Comparison of ENCODE assay signal across 14 cellular contexts in the genomic region with DNA sequence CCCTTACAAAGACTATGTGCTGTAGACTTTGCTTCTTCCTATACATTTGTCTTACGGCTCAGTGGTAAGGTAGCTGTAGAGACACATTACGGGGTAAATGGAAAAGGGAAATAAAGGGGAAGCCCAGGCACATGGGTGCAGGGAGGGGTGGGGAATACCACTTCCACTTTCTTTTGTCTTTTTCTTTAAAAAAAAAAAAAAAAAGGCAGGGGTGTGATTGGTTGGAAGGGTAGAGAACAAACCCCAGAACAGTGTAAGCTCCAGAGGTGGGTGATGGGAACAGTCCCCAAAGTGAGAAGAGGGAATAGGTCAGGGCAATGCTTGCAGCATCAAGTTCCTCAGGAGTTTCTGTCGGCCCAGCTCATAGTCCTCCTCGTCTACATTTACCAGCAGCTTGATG. TPM values are rescaled to one million over a fixed set of nuclear protein-coding genes. Genes with fewer than 3 reads are reported as not detected.
DNase-seq lines count a peak whose midpoint lies in the region; ATAC-seq and TF ChIP-seq lines count a peak whose summit lies in the region.
"Had no signal": no experiment of that assay in that cellular context is flagged by ENCODE, and none has a peak within 500 bp of the region (broad histone marks: within the 10 kb centered on the region; RNA-seq: fewer than 3 reads in every experiment).

No MANE protein-coding gene starts in this region.

- H4K91ac ChIP-seq in mesenchymal stem cell (ENCODE audit: low read length) = no peak overlapping the region

- H3K79me1 ChIP-seq in mesenchymal stem cell (replicated peaks; ENCODE audit: low read length, poor library complexity, severe bottlenecking) = peaks cover 26% of the 10 kb centered on the region

- CTCF ChIA-PET in CD4-positive, alpha-beta memory T cell (lab: Charles Lee; ENCODE audit: partially characterized antibody) = interaction anchor here (0.7 to 1.6 kb wide), 7 partner anchors 11 to 124 kb away, joined by 3 to 4 read pairs (median 3); a partner anchor contains a TSS

- no peaks in the 10 kb centered on the region for H3K9me3 ChIP-seq in CD4-positive, alpha-beta memory T cell (ENCODE audit: control insufficient read depth in 1 of 2, low read length in 2 of 2)
- H3K9me3 ChIP-seq in endodermal cell (ENCODE audit: control insufficient read depth, low read length) (no peaks in the 10 kb centered on the region), mesenchymal stem cell (ENCODE audit: control insufficient read depth, low read length) (no peaks in the 10 kb centered on the region), SJCRH30 (replicated peaks) (no peaks in the 10 kb centered on the region)
- H3K9me3 ChIP-seq: heart right ventricle had no signal

- H2BK120ac ChIP-seq in mesenchymal stem cell (ENCODE audit: low read depth, low read length) = no peak overlapping the region

- H4K8ac ChIP-seq in mesenchymal stem cell (ENCODE audit: low read length) = no peak overlapping the region

- no peak overlapping the region for H3K4me2 ChIP-seq in mesenchymal stem cell (ENCODE audit: low read length, poor library complexity, severe bottlenecking)

- no peak overlapping the region for H3K4me3 Mint-ChIP-seq in CD4-positive, alpha-beta memory T cell
- H3K4me3 Mint-ChIP-seq in endodermal cell = no peak overlapping the region
- H3K4me3 Mint-ChIP-seq: HFFc6; T-helper 1 cell treated with Interleukin-12 subunit alpha and Interleukin-12 subunit beta and Interleukin-4 antibody, amounts not matched to agents 30 μg/mL and 1 μg/mL, for 36 hours had no signal

- intact Hi-C loops in CD4-positive, alpha-beta memory T cell (cut with micrococcal nuclease) = no loop called here

- H2BK5ac ChIP-seq in mesenchymal stem cell (ENCODE audit: low read depth, low read length, poor library complexity, severe bottlenecking) = no peak overlapping the region

- no peak overlapping the region for H3K4me3 ChIP-seq in CD4-positive, alpha-beta memory T cell (ENCODE audit: low read length in 2 of 2)
- H3K4me3 ChIP-seq in endodermal cell (ENCODE audit: low read length) = no peak overlapping the region
- H3K4me3 ChIP-seq in mesenchymal stem cell (ENCODE audit: insufficient read depth in 1 of 2, low read depth in 1 of 2, low read length in 2 of 2) = no peak overlapping the region
- no peak overlapping the region for H3K4me3 ChIP-seq in SJCRH30
- H3K4me3 ChIP-seq: heart right ventricle had no signal

- H3K23ac ChIP-seq in mesenchymal stem cell (ENCODE audit: low read length in 2 of 2) = no peak overlapping the region

- 92 to 96% methylated on average over 4 of the region's 4 CpGs for WGBS in endodermal cell (ENCODE audit: insufficient coverage in 1 of 2, insufficient read length in 1 of 2), 2 experiments
- WGBS in mesenchymal stem cell = over 99% methylated on average over 3 of the region's 4 CpGs

- POLR2A ChIA-PET in CD4-positive, alpha-beta memory T cell (lab: Charles Lee; ENCODE audit: partially characterized antibody) = interaction anchor here (0.6 to 1.6 kb wide), 7 partner anchors 9 to 837 kb away, joined by 3 to 6 read pairs (median 4); a partner anchor contains a TSS

- H3K14ac ChIP-seq in mesenchymal stem cell (ENCODE audit: low read length in 2 of 2) = no peak overlapping the region

- H3K27ac Mint-ChIP-seq in CD4-positive, alpha-beta memory T cell = peak overlapping the region in 4 of 7 donors; percentile 9 to 44 (median 24)
- peak overlapping the region; percentile 26 for H3K27ac Mint-ChIP-seq in endodermal cell
- H3K27ac Mint-ChIP-seq: T-helper 1 cell treated with Interleukin-12 subunit alpha and Interleukin-12 subunit beta and Interleukin-4 antibody, amounts not matched to agents 30 μg/mL and 1 μg/mL, for 36 hours had no signal

- no peaks in the 10 kb centered on the region for H3K27me3 ChIP-seq in CD4-positive, alpha-beta memory T cell (ENCODE audit: insufficient read depth, low read length)
- H3K27me3 ChIP-seq in endodermal cell (ENCODE audit: control insufficient read depth, insufficient read depth, low read length, poor library complexity, severe bottlenecking) (no peaks in the 10 kb centered on the region), mesenchymal stem cell (ENCODE audit: control insufficient read depth in 1 of 2, insufficient read depth in 1 of 2, low read length in 2 of 2) (no peaks in the 10 kb centered on the region), SJCRH30 (no peaks in the 10 kb centered on the region)
- H3K27me3 ChIP-seq: heart right ventricle had no signal

- H3K4ac ChIP-seq in mesenchymal stem cell (ENCODE audit: low read depth in 1 of 2, low read length in 2 of 2) = no peak overlapping the region

- no peak for TF ChIP-seq CTCF in endodermal cell (conservative IDR thresholded peaks at IDR 0.05)

- peaks cover 56% of the 10 kb centered on the region for H3K36me3 ChIP-seq in CD4-positive, alpha-beta memory T cell (ENCODE audit: insufficient read depth, low read length)
- peaks cover 67% of the 10 kb centered on the region for H3K36me3 ChIP-seq in endodermal cell (ENCODE audit: control insufficient read depth, insufficient read depth, low read length)
- H3K36me3 ChIP-seq in mesenchymal stem cell (ENCODE audit: control insufficient read depth in 1 of 2, insufficient read depth in 2 of 2, low read depth in 1 of 2, low read length in 2 of 2) = peaks cover 47 to 67% of the 10 kb centered on the region in 2 experiments
- H3K36me3 ChIP-seq in SJCRH30 = peaks cover 41% of the 10 kb centered on the region

- no peak overlapping the region for H2BK15ac ChIP-seq in mesenchymal stem cell (ENCODE audit: low read depth, poor library complexity, severe bottlenecking)

- no peaks in the 10 kb centered on the region for H3K9me3 Mint-ChIP-seq in CD4-positive, alpha-beta memory T cell
- no peaks in the 10 kb centered on the region for H3K9me3 Mint-ChIP-seq in endodermal cell
- H3K9me3 Mint-ChIP-seq: HFFc6; T-helper 1 cell treated with Interleukin-12 subunit alpha and Interleukin-12 subunit beta and Interleukin-4 antibody, amounts not matched to agents 30 μg/mL and 1 μg/mL, for 36 hours had no signal

- H2BK12ac ChIP-seq in mesenchymal stem cell (ENCODE audit: low read length in 2 of 2) = no peak overlapping the region

- no peak overlapping the region for H3K27ac ChIP-seq in CD4-positive, alpha-beta memory T cell (ENCODE audit: low read depth, low read length)
- H3K27ac ChIP-seq in endodermal cell (ENCODE audit: low read depth, low read length) = no peak overlapping the region
- no peak overlapping the region for H3K27ac ChIP-seq in mesenchymal stem cell (ENCODE audit: low read length, poor library complexity, severe bottlenecking)
- no peak overlapping the region for H3K27ac ChIP-seq in SJCRH30

- no peak for ATAC-seq in GM19351 (IDR thresholded peaks at IDR 0.05; ENCODE audit: unreplicated experiment)
- ATAC-seq: heart right ventricle, right cardiac atrium had no signal

- peaks cover 29 to 72% of the 10 kb centered on the region in 2 donors for H3K36me3 Mint-ChIP-seq in CD4-positive, alpha-beta memory T cell
- peaks cover 64% of the 10 kb centered on the region for H3K36me3 Mint-ChIP-seq in endodermal cell (ENCODE audit: low read depth)

- peaks cover 26% of the 10 kb centered on the region for H3K4me1 ChIP-seq in CD4-positive, alpha-beta memory T cell (ENCODE audit: insufficient read depth, low read length)
- H3K4me1 ChIP-seq in endodermal cell (ENCODE audit: control insufficient read depth, insufficient read depth, low read length) = peaks cover 8% of the 10 kb centered on the region
- H3K4me1 ChIP-seq in mesenchymal stem cell (ENCODE audit: control insufficient read depth, insufficient read depth, low read depth, low read length) = peaks cover 17% of the 10 kb centered on the region
- no peaks in the 10 kb centered on the region; the same call in 1 of the 2 replicates for H3K4me1 ChIP-seq in SJCRH30

- H3K18ac ChIP-seq in mesenchymal stem cell (ENCODE audit: low read depth in 1 of 2, low read length in 2 of 2) = no peak overlapping the region

- peaks cover 26 to 50% (median 33%) of the 10 kb centered on the region in 4 donors for H3K4me1 Mint-ChIP-seq in CD4-positive, alpha-beta memory T cell
- peaks cover 17% of the 10 kb centered on the region for H3K4me1 Mint-ChIP-seq in endodermal cell

- no peak overlapping the region for H2AFZ ChIP-seq in mesenchymal stem cell (ENCODE audit: low read depth, low read length)

- DNase-seq in AML-193 (lab: John Stamatoyannopoulos, UW) (peak; percentile 21 to 36), NOMO-1 treated with DMSO at 0.1 percent for 48 hours (lab: John Stamatoyannopoulos, UW; ENCODE audit: unreplicated experiment) (peak; percentile 59), endodermal cell (no peak), mesenchymal stem cell (no peak), SJCRH30 (no peak), NCI-H1930 (lab: John Stamatoyannopoulos, UW) (no peak)
- no peak for DNase-seq in CD4-positive, alpha-beta memory T cell
- DNase-seq: activated CD4-positive, CD25-positive, alpha-beta regulatory T cell; effector CD4-positive, alpha-beta T cell; heart right ventricle; HFFc6; right cardiac atrium had no signal

- H3K27me3 Mint-ChIP-seq in CD4-positive, alpha-beta memory T cell = no peaks in the 10 kb centered on the region
- no peaks in the 10 kb centered on the region for H3K27me3 Mint-ChIP-seq in endodermal cell (ENCODE audit: insufficient read depth)

- H2AK5ac ChIP-seq in mesenchymal stem cell (ENCODE audit: low read length, severe bottlenecking) = no peak overlapping the region

- H3K9ac ChIP-seq in endodermal cell (ENCODE audit: extremely low read depth, low read length, poor library complexity, severe bottlenecking) (no peak overlapping the region), mesenchymal stem cell (ENCODE audit: low read length) (no peak overlapping the region)

RNA-seq across cellular contexts. Expression of a gene that starts 3.9 kb away (rescaled TPM):
- 10 to 100 TPM; 49.0 to 50.5 TPM for total RNA-seq in CD4-positive, alpha-beta memory T cell
- polyA plus RNA-seq in CD4-positive, alpha-beta memory T cell = 10 to 100 TPM; 17.5 to 21.4 TPM
- 10 to 100 TPM; 51.0 to 65.1 TPM for total RNA-seq in endodermal cell
- polyA plus RNA-seq in endodermal cell (2013, experiment 1 of 2) = 61.7 TPM
- 50.8 TPM for polyA plus RNA-seq in endodermal cell (2013, experiment 2 of 2)
- 28.8 TPM for polyA plus RNA-seq in mesenchymal stem cell (2013, experiment 1 of 2)
- 28.9 TPM for polyA plus RNA-seq in mesenchymal stem cell (2013, experiment 2 of 2)
- 12.8 and 17.2 TPM in 2 replicates for total RNA-seq in SJCRH30 (2014; rRNA removed; shearing (Covaris generic))

RNA-seq across cellular contexts. Expression of a gene that starts 4.0 kb away (rescaled TPM):
- 10 to 100 TPM; 40.8 to 41.0 TPM for total RNA-seq in CD4-positive, alpha-beta memory T cell
- 10 to 100 TPM; 70.9 to 89.1 TPM for polyA plus RNA-seq in CD4-positive, alpha-beta memory T cell
- total RNA-seq in endodermal cell = 10 to 100 TPM; 62.9 to 95.7 TPM
- 114 TPM for polyA plus RNA-seq in endodermal cell (2013, experiment 1 of 2)
- 112 TPM for polyA plus RNA-seq in endodermal cell (2013, experiment 2 of 2)
- 252 TPM for polyA plus RNA-seq in mesenchymal stem cell (2013, experiment 1 of 2)
- 245 TPM for polyA plus RNA-seq in mesenchymal stem cell (2013, experiment 2 of 2)
- 78.2 and 78.5 TPM in 2 replicates for total RNA-seq in SJCRH30 (2014; rRNA removed; shearing (Covaris generic))

RNA-seq across cellular contexts. Expression of a gene that starts 10.6 kb away (rescaled TPM):
- 10 to 100 TPM; 39.1 to 41.4 TPM for total RNA-seq in CD4-positive, alpha-beta memory T cell
- 10 to 100 TPM; 40.7 to 42.0 TPM for polyA plus RNA-seq in CD4-positive, alpha-beta memory T cell
- total RNA-seq in endodermal cell = 10 to 100 TPM; 34.2 to 39.8 TPM
- 35.4 TPM for polyA plus RNA-seq in endodermal cell (2013, experiment 1 of 2)
- 30.3 TPM for polyA plus RNA-seq in endodermal cell (2013, experiment 2 of 2)
- 23.9 TPM for polyA plus RNA-seq in mesenchymal stem cell (2013, experiment 1 of 2)
- 25.8 TPM for polyA plus RNA-seq in mesenchymal stem cell (2013, experiment 2 of 2)
- total RNA-seq in SJCRH30 (2014; rRNA removed; shearing (Covaris generic)) = 19.4 and 24.1 TPM in 2 replicates

RNA-seq across cellular contexts. Expression of a gene that starts 23.7 kb away (rescaled TPM):
- under 1 TPM; 0.52 to 0.53 TPM for total RNA-seq in CD4-positive, alpha-beta memory T cell
- 1 to 10 TPM in 1 of 2 donors, under 1 TPM in 1; 0.68 to 2.4 TPM for polyA plus RNA-seq in CD4-positive, alpha-beta memory T cell
- 10 to 100 TPM; 14.6 to 25.4 TPM for total RNA-seq in endodermal cell
- 14.0 TPM for polyA plus RNA-seq in endodermal cell (2013, experiment 1 of 2)
- polyA plus RNA-seq in endodermal cell (2013, experiment 2 of 2) = 10.8 TPM
- polyA plus RNA-seq in mesenchymal stem cell (2013, experiment 1 of 2) = 1.3 TPM
- 1.7 TPM for polyA plus RNA-seq in mesenchymal stem cell (2013, experiment 2 of 2)
- total RNA-seq in SJCRH30 (2014; rRNA removed; shearing (Covaris generic)) = not detected in 2 replicates

RNA-seq across cellular contexts. Expression of a gene that starts 31.9 kb away (rescaled TPM):
- 10 to 100 TPM; 87.2 to 87.4 TPM for total RNA-seq in CD4-positive, alpha-beta memory T cell
- polyA plus RNA-seq in CD4-positive, alpha-beta memory T cell = 100 to 1,000 TPM; 146 to 176 TPM
- total RNA-seq in endodermal cell = 10 to 100 TPM; 89.5 to 97.1 TPM
- 79.9 TPM for polyA plus RNA-seq in endodermal cell (2013, experiment 1 of 2)
- polyA plus RNA-seq in endodermal cell (2013, experiment 2 of 2) = 84.0 TPM
- 107 TPM for polyA plus RNA-seq in mesenchymal stem cell (2013, experiment 1 of 2)
- 103 TPM for polyA plus RNA-seq in mesenchymal stem cell (2013, experiment 2 of 2)
- 51.6 and 53.0 TPM in 2 replicates for total RNA-seq in SJCRH30 (2014; rRNA removed; shearing (Covaris generic))

Comparison
In these comparisons a context has a peak if more than half of its experiments do, and no peak if none do; other contexts are left out.
1. DNase-seq: peak in AML-193 (2 of 2) and NOMO-1 treated with DMSO at 0.1 percent for 48 hours (single experiment); none in CD4-positive, alpha-beta memory T cell (0 of 5), endodermal cell (single experiment), mesenchymal stem cell (single experiment), SJCRH30 (0 of 2) and NCI-H1930 (0 of 2).